12 cellular contexts compared by ENCODE assay signal in the genomic region with DNA sequence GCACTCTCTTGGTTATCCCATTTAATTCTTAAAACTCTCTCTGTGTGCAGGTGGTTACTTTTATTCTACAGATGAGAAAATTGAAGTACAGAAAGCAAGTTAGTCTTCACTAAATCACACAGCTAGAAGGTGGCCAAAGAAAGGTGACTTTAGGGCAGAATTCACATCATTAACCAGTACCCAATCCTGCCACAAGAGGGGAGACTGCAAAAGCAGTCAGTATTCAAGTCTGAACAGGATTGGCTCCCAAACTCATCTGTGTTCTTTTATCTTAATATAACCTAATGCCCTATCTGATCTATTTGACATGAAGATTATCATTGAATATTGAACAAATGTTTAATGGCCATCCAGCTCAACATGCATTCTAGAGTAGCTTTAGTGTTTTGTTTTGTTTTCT.
DNase-seq lines count a peak whose midpoint lies in the region; ATAC-seq and TF ChIP-seq lines count a peak whose summit lies in the region.
"Had no signal": no experiment of that assay in that cellular context is flagged by ENCODE, and none has a peak within 500 bp of the region (broad histone marks: within the 10 kb centered on the region; RNA-seq: fewer than 3 reads in every experiment).

No MANE protein-coding gene starts in this region.

- no peak overlapping the region for H3K27ac Mint-ChIP-seq in chondrocyte (ENCODE audit: unreplicated experiment)
- no peak overlapping the region for H3K27ac Mint-ChIP-seq in activated naive CD4-positive, alpha-beta T cell treated with anti-CD3 and anti-CD28 coated beads for 36 hours
- no peak overlapping the region for H3K27ac Mint-ChIP-seq in activated CD4-positive, alpha-beta memory T cell treated with anti-CD3 and anti-CD28 coated beads for 36 hours
- H3K27ac Mint-ChIP-seq: stimulated activated naive CD8-positive, alpha-beta T cell treated with anti-CD3 and anti-CD28 coated beads, Interleukin-15, Interleukin-2, amounts not matched to agents 100 ng/mL and 50 ng/mL, for 24 hours had no signal

- H3K4me3 Mint-ChIP-seq in chondrocyte (ENCODE audit: unreplicated experiment) = no peak overlapping the region
- no peak overlapping the region for H3K4me3 Mint-ChIP-seq in activated naive CD4-positive, alpha-beta T cell treated with anti-CD3 and anti-CD28 coated beads for 36 hours
- H3K4me3 Mint-ChIP-seq in activated CD4-positive, alpha-beta memory T cell treated with anti-CD3 and anti-CD28 coated beads for 36 hours = no peak overlapping the region
- H3K4me3 Mint-ChIP-seq: stimulated activated naive CD8-positive, alpha-beta T cell treated with anti-CD3 and anti-CD28 coated beads, Interleukin-15, Interleukin-2, amounts not matched to agents 100 ng/mL and 50 ng/mL, for 24 hours had no signal

- no peaks in the 10 kb centered on the region for H3K27me3 Mint-ChIP-seq in chondrocyte (ENCODE audit: low read depth)
- no peaks in the 10 kb centered on the region for H3K27me3 Mint-ChIP-seq in activated naive CD4-positive, alpha-beta T cell treated with anti-CD3 and anti-CD28 coated beads for 36 hours (ENCODE audit: low read depth)
- H3K27me3 Mint-ChIP-seq in activated CD4-positive, alpha-beta memory T cell treated with anti-CD3 and anti-CD28 coated beads for 36 hours = no peaks in the 10 kb centered on the region
- H3K27me3 Mint-ChIP-seq: stimulated activated naive CD8-positive, alpha-beta T cell treated with anti-CD3 and anti-CD28 coated beads, Interleukin-15, Interleukin-2, amounts not matched to agents 100 ng/mL and 50 ng/mL, for 24 hours had no signal

- peaks cover 3% of the 10 kb centered on the region for H3K9me3 Mint-ChIP-seq in chondrocyte (ENCODE audit: low read depth)
- no peaks in the 10 kb centered on the region for H3K9me3 Mint-ChIP-seq in activated naive CD4-positive, alpha-beta T cell treated with anti-CD3 and anti-CD28 coated beads for 36 hours
- H3K9me3 Mint-ChIP-seq in activated CD4-positive, alpha-beta memory T cell treated with anti-CD3 and anti-CD28 coated beads for 36 hours = no peaks in the 10 kb centered on the region
- H3K9me3 Mint-ChIP-seq: stimulated activated naive CD8-positive, alpha-beta T cell treated with anti-CD3 and anti-CD28 coated beads, Interleukin-15, Interleukin-2, amounts not matched to agents 100 ng/mL and 50 ng/mL, for 24 hours had no signal

- intact Hi-C loops in activated naive CD4-positive, alpha-beta T cell treated with anti-CD3 and anti-CD28 coated beads for 36 hours (cut with micrococcal nuclease) = no loop called here
- intact Hi-C loops in head of caudate nucleus (cut with DNase I) = no loop called here
- intact Hi-C loops in activated CD4-positive, alpha-beta memory T cell treated with anti-CD3 and anti-CD28 coated beads for 36 hours (cut with micrococcal nuclease) = no loop called here
- intact Hi-C loops in dorsolateral prefrontal cortex (cut with DNase I) = no loop called here

- H3K27ac ChIP-seq in 22Rv1 = no peak overlapping the region
- H3K27ac ChIP-seq in dorsolateral prefrontal cortex = peak overlapping the region in 5 of 59 donors; percentile 22 to 59 (median 26)
- H3K27ac ChIP-seq: pancreas had no signal

- H3K4me1 Mint-ChIP-seq in chondrocyte (ENCODE audit: low read depth) = peaks cover 29% of the 10 kb centered on the region
- H3K4me1 Mint-ChIP-seq in activated naive CD4-positive, alpha-beta T cell treated with anti-CD3 and anti-CD28 coated beads for 36 hours (ENCODE audit: low read depth) = no peaks in the 10 kb centered on the region
- H3K4me1 Mint-ChIP-seq in activated CD4-positive, alpha-beta memory T cell treated with anti-CD3 and anti-CD28 coated beads for 36 hours (ENCODE audit: low read depth) = no peaks in the 10 kb centered on the region

- peaks cover 0 to 3% (median 0%) of the 10 kb centered on the region in 45 donors for H3K27me3 ChIP-seq in dorsolateral prefrontal cortex
- H3K27me3 ChIP-seq: pancreas had no signal

- no peak overlapping the region for H3K4me3 ChIP-seq in dorsolateral prefrontal cortex
- H3K4me3 ChIP-seq: pancreas had no signal

- DNase-seq in chondrocyte (ENCODE audit: low spot score) (no peak), head of caudate nucleus (no peak), dorsolateral prefrontal cortex (no peak)
- DNase-seq in activated naive CD4-positive, alpha-beta T cell treated with anti-CD3 and anti-CD28 coated beads for 36 hours = no peak
- DNase-seq in activated CD4-positive, alpha-beta memory T cell treated with anti-CD3 and anti-CD28 coated beads for 36 hours = no peak
- DNase-seq: activated CD8-positive, alpha-beta memory T cell treated with anti-CD3 and anti-CD28 coated beads, Interleukin-2, amount 50 U/mL, for 4 hours; NCI-H446 treated with DMSO at 0.1 percent for 48 hours; pancreas had no signal

- CTCF ChIA-PET in activated naive CD4-positive, alpha-beta T cell treated with anti-CD3 and anti-CD28 coated beads for 36 hours (lab: Charles Lee) = no interaction called here
- CTCF ChIA-PET in activated CD4-positive, alpha-beta memory T cell treated with anti-CD3 and anti-CD28 coated beads for 36 hours (lab: Charles Lee) = no interaction called here

- POLR2A ChIA-PET in activated CD4-positive, alpha-beta memory T cell treated with anti-CD3 and anti-CD28 coated beads for 36 hours (lab: Charles Lee) = no interaction called here

- TF ChIP-seq CTCF in 22Rv1 (IDR thresholded peaks at IDR 0.05) = peak; percentile 49
- TF ChIP-seq CTCF in chondrocyte (IDR thresholded peaks at IDR 0.05) = peak; percentile 62
- TF ChIP-seq CTCF in dorsolateral prefrontal cortex (IDR thresholded peaks at IDR 0.05 in 54 of 56, conservative IDR thresholded peaks at IDR 0.05 in 2 of 56; ENCODE audit: low read depth in 1 of 56, partially characterized antibody in 56 of 56) = peak in 9 of 56 donors; percentile 11 to 45 (median 19)

- no peaks in the 10 kb centered on the region for H3K36me3 Mint-ChIP-seq in chondrocyte (ENCODE audit: low read depth)
- no peaks in the 10 kb centered on the region for H3K36me3 Mint-ChIP-seq in activated naive CD4-positive, alpha-beta T cell treated with anti-CD3 and anti-CD28 coated beads for 36 hours (ENCODE audit: low read depth)
- no peaks in the 10 kb centered on the region for H3K36me3 Mint-ChIP-seq in activated CD4-positive, alpha-beta memory T cell treated with anti-CD3 and anti-CD28 coated beads for 36 hours

- ATAC-seq in GM19468 (IDR thresholded peaks at IDR 0.05; ENCODE audit: extremely low read depth, unreplicated experiment) = peak; percentile 56
- peak; percentile 79 for ATAC-seq in HG03378 (IDR thresholded peaks at IDR 0.05; ENCODE audit: unreplicated experiment)
